ENCODE assay signal across 8 cellular contexts in the genomic region with DNA sequence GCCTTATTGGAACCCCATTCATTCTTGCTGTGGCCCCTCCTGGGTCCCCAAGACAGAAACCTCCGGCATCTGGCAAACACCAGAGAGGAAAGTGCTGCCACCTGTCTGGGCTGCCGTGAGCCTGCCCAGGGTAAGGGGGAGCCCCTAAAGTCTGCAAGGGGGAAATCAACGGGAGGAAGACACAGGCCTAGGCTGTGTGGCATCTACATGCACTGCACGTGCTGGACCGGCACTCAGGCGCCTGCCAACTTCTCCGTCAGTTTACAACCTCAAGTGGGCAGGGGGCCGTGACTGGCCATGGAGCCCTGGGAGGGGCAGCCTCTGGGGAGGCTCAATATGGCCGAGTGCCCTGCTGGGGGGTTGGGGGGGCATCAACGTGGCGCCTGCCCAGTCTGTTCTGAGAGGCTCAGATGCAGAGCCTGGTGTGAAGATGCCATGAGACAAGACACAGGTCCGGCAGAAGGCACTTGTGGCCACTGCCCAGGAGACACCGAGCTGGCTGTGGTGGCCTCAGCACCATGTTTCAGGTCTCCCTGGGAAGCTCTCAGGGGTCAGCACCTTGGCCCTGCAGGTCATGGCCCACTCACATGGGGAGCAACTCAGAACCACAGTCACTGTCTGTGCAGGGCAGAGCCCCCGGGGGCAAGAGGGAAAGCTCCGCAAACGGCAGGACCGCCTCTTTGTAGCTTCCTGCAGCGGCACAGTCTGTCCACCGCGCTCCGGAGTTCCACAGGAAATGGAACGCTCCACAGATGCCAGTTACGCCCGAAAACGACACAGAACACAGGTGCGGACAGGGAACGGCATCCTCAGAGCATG. TPM values are rescaled to one million over a fixed set of nuclear protein-coding genes. Genes with fewer than 3 reads are reported as not detected.
DNase-seq lines count a peak whose midpoint lies in the region; ATAC-seq and TF ChIP-seq lines count a peak whose summit lies in the region.

No MANE protein-coding gene starts in this region.

- WGBS in lung, 2 donors, result 39 to 42% methylated on average over 27 of the region's 27 CpGs

- H3K27ac Mint-ChIP-seq in activated naive CD4-positive, alpha-beta T cell treated with anti-CD3 and anti-CD28 coated beads, Interleukin-2, amount 50 U/mL, for 72 hours, result peak overlapping the region; percentile 60 to 88

- H3K4me1 ChIP-seq in lung (ENCODE audit: control insufficient read depth in 2 of 2, insufficient read depth in 2 of 2, low read length in 2 of 2), result peaks cover 4 to 51% of the 10 kb centered on the region in 2 donors

- peak; percentile 30 to 33 for ATAC-seq in activated CD4-positive, CD25-positive, alpha-beta regulatory T cell treated with anti-CD3 and anti-CD28 coated beads, Interleukin-2, amount 50 U/mL, for 24 hours
- ATAC-seq in activated naive CD4-positive, alpha-beta T cell treated with anti-CD3 and anti-CD28 coated beads, Interleukin-2, amount 50 U/mL, for 72 hours, result peak; percentile 20 to 53
- ATAC-seq in lung (ENCODE audit: insufficient read depth, low FRiP score), result no peak
- no peak for ATAC-seq in GM19463 (IDR thresholded peaks at IDR 0.05; ENCODE audit: unreplicated experiment)
- no peak for ATAC-seq in GM18907 (IDR thresholded peaks at IDR 0.05; ENCODE audit: unreplicated experiment)

- no peaks in the 10 kb centered on the region for H3K9me3 Mint-ChIP-seq in activated naive CD4-positive, alpha-beta T cell treated with anti-CD3 and anti-CD28 coated beads, Interleukin-2, amount 50 U/mL, for 72 hours

- no peak for DNase-seq in activated CD4-positive, CD25-positive, alpha-beta regulatory T cell treated with anti-CD3 and anti-CD28 coated beads, Interleukin-2, amount 50 U/mL, for 72 hours
- DNase-seq in activated naive CD4-positive, alpha-beta T cell treated with anti-CD3 and anti-CD28 coated beads, Interleukin-2, amount 50 U/mL, for 72 hours (ENCODE audit: low spot score in 2 of 2), result no peak
- DNase-seq in lung (ENCODE audit: low spot score) (no peak), superior temporal gyrus (ENCODE audit: extremely low spot score) (peak; percentile 39), middle frontal gyrus (ENCODE audit: extremely low spot score, low spot score) (no peak)

- peaks cover 7 to 34% of the 10 kb centered on the region in 2 donors for H3K36me3 ChIP-seq in lung (ENCODE audit: control insufficient read depth in 2 of 2, insufficient read depth in 2 of 2, low read length in 2 of 2)

- peak overlapping the region; percentile 24 to 92 for H3K27ac ChIP-seq in lung (ENCODE audit: low read depth in 1 of 2, low read length in 1 of 2)

- H3K4me3 ChIP-seq in lung, result no peak overlapping the region

- H3K27me3 ChIP-seq in lung (ENCODE audit: control insufficient read depth, insufficient read depth), result no peaks in the 10 kb centered on the region

- peaks cover 0 to 6% of the 10 kb centered on the region in 2 donors for H3K36me3 Mint-ChIP-seq in activated naive CD4-positive, alpha-beta T cell treated with anti-CD3 and anti-CD28 coated beads, Interleukin-2, amount 50 U/mL, for 72 hours

- H3K9me3 ChIP-seq in lung (ENCODE audit: control insufficient read depth in 2 of 2, insufficient read depth in 1 of 2, low read length in 1 of 2), result no peaks in the 10 kb centered on the region

- no peak for TF ChIP-seq CTCF in lung (IDR thresholded peaks at IDR 0.05; ENCODE audit: control extremely low read depth, extremely low read depth)

RNA-seq across cellular contexts. Expression of a gene that starts 8.4 kb away (rescaled TPM):
- total RNA-seq in activated naive CD4-positive, alpha-beta T cell treated with anti-CD3 and anti-CD28 coated beads, Interleukin-2, amount 50 U/mL, for 72 hours, result 10 to 100 TPM; 21.3 to 32.7 TPM
- 10 to 100 TPM; 33.6 to 42.7 TPM for total RNA-seq in lung
- polyA plus RNA-seq in lung, result 10 to 100 TPM; 34.8 to 37.5 TPM

RNA-seq across cellular contexts. Expression of a gene that starts 21.9 kb away (rescaled TPM):
- 10 to 100 TPM in 1 of 2 donors, 1 to 10 TPM in 1; 10.0 to 21.4 TPM for total RNA-seq in activated naive CD4-positive, alpha-beta T cell treated with anti-CD3 and anti-CD28 coated beads, Interleukin-2, amount 50 U/mL, for 72 hours
- 10 to 100 TPM; 10.7 to 18.9 TPM for total RNA-seq in lung
- polyA plus RNA-seq in lung, result 10 to 100 TPM in 1 of 2 donors, 1 to 10 TPM in 1; 8.7 to 13.0 TPM

RNA-seq across cellular contexts. Expression of a gene that starts 31.6 kb away (rescaled TPM):
- 10 to 100 TPM in 1 of 2 donors, 1 to 10 TPM in 1; 8.2 to 65.4 TPM for total RNA-seq in activated naive CD4-positive, alpha-beta T cell treated with anti-CD3 and anti-CD28 coated beads, Interleukin-2, amount 50 U/mL, for 72 hours
- 1 to 10 TPM; 2.3 to 6.4 TPM for total RNA-seq in lung
- 1 to 10 TPM; 4.7 to 6.8 TPM for polyA plus RNA-seq in lung

RNA-seq across cellular contexts. Expression of a gene that starts 33.1 kb away (rescaled TPM):
- total RNA-seq in activated naive CD4-positive, alpha-beta T cell treated with anti-CD3 and anti-CD28 coated beads, Interleukin-2, amount 50 U/mL, for 72 hours, result 10 to 100 TPM; 82.1 to 82.7 TPM
- 10 to 100 TPM; 61.2 to 65.0 TPM for total RNA-seq in lung
- 10 to 100 TPM; 43.6 to 47.1 TPM for polyA plus RNA-seq in lung

RNA-seq across cellular contexts. Expression of a gene that starts 52.9 kb away (rescaled TPM):
- total RNA-seq in activated naive CD4-positive, alpha-beta T cell treated with anti-CD3 and anti-CD28 coated beads, Interleukin-2, amount 50 U/mL, for 72 hours, result 10 to 100 TPM; 30.7 to 41.9 TPM
- 10 to 100 TPM; 25.1 to 64.5 TPM for total RNA-seq in lung
- polyA plus RNA-seq in lung, result 10 to 100 TPM; 26.5 to 48.2 TPM

Comparison
In these comparisons a context has a peak if more than half of its experiments do, and no peak if none do; other contexts are left out.
1. ATAC-seq: peak in activated CD4-positive, CD25-positive, alpha-beta regulatory T cell treated with anti-CD3 and anti-CD28 coated beads, Interleukin-2, amount 50 U/mL, for 24 hours (2 of 2) and activated naive CD4-positive, alpha-beta T cell treated with anti-CD3 and anti-CD28 coated beads, Interleukin-2, amount 50 U/mL, for 72 hours (2 of 2); none in lung (single experiment), GM19463 (single experiment) and GM18907 (single experiment).